ENCODE assay signal across 8 cellular contexts in the genomic region with DNA sequence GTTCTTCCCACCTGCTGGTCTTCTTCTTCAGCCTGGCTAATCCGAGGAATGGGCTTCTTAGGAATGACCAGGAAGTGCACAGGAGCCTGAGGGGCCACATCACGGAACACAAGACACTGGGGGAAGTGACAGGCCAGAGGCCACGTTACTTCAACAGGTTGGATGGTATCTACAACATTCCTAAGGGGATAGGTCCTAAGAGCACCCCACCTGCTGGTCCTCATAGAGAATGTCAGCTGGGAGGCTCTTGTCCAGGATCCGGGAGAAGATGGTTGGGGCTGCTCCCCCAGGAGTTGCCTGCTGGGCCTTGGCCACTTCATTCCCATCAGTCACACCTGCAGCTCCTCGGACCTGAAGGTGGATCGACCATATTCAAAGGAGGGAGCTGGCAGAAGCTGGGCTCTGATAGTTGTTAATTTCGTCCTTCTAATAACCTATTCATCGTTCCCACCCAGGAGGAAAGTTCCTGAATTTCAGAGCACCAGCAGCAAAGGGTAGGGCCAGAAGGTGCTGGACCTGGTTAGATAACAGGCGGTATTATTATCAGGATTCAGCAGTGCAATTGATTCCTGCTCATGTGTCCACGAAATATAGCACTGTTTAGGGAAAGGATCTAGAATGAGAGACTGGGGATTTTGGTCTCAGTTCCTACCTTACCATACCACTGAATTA. TPM values are rescaled to one million over a fixed set of nuclear protein-coding genes. Genes with fewer than 3 reads are reported as not detected.
DNase-seq lines count a peak whose midpoint lies in the region; ATAC-seq and TF ChIP-seq lines count a peak whose summit lies in the region.

No MANE protein-coding gene starts in this region.

- H3K27me3 ChIP-seq in H9 (ENCODE audit: insufficient read depth, low read length), result no peaks in the 10 kb centered on the region

- no peak overlapping the region for H3K18ac ChIP-seq in H9 (ENCODE audit: insufficient read length, low read depth, low read length)

- H3K36me3 Mint-ChIP-seq in H9 (ENCODE audit: insufficient read depth in 1 of 3, low read depth in 3 of 3), result peaks cover 5 to 14% (median 8%) of the 10 kb centered on the region in 3 experiments; a peak in 4 of 7 replicates
- H3K36me3 Mint-ChIP-seq in activated CD8-positive, alpha-beta T cell treated with anti-CD3 and anti-CD28 coated beads for 36 hours (ENCODE audit: low read depth), result peaks cover 6% of the 10 kb centered on the region

- H2BK120ac ChIP-seq in H9 (ENCODE audit: low read depth, low read length, poor library complexity, severe bottlenecking), result no peak overlapping the region

- peaks cover 20 to 21% of the 10 kb centered on the region in 2 experiments for H3K4me1 Mint-ChIP-seq in H9
- H3K4me1 Mint-ChIP-seq in activated CD8-positive, alpha-beta T cell treated with anti-CD3 and anti-CD28 coated beads for 36 hours (ENCODE audit: low read depth), result peaks cover 37% of the 10 kb centered on the region

- H3K14ac ChIP-seq in H9 (ENCODE audit: insufficient read depth, low read length), result no peak overlapping the region

- H3K4me2 ChIP-seq in H9 (ENCODE audit: insufficient read depth, insufficient read length, low read length), result peak overlapping the region; percentile 55

- no peak overlapping the region for H3K56ac ChIP-seq in H9 (ENCODE audit: insufficient read length, low read depth, low read length)

- no peak overlapping the region for H4K5ac ChIP-seq in H9 (ENCODE audit: insufficient read length, low read depth, low read length)

- H3K23ac ChIP-seq in H9 (ENCODE audit: insufficient read length, low read depth, low read length), result no peak overlapping the region

- H3K27me3 Mint-ChIP-seq in H9 (ENCODE audit: low read depth), result peaks cover 12% of the 10 kb centered on the region
- H3K27me3 Mint-ChIP-seq in activated CD8-positive, alpha-beta T cell treated with anti-CD3 and anti-CD28 coated beads for 36 hours, result no peaks in the 10 kb centered on the region

- H3K9ac ChIP-seq in H9 (ENCODE audit: extremely low read depth, insufficient read length, low read length), result no peak overlapping the region

- peaks cover 9% of the 10 kb centered on the region for H3K23me2 ChIP-seq in H9 (ENCODE audit: insufficient read length, low read depth, low read length, poor library complexity, severe bottlenecking)

- H3K27ac ChIP-seq in H9 (ENCODE audit: insufficient read length, low read depth, low read length) (no peak overlapping the region), temporal lobe (ENCODE audit: low read depth, low read length) (peak overlapping the region; percentile 93)

- TF ChIP-seq CTCF in AG10803 (conservative IDR thresholded peaks at IDR 0.05; ENCODE audit: low read length), result peak; percentile 45
- TF ChIP-seq CTCF in H9 (conservative IDR thresholded peaks at IDR 0.05), result peak; percentile 58
- TF ChIP-seq CTCF in activated CD8-positive, alpha-beta T cell treated with anti-CD3 and anti-CD28 coated beads for 36 hours (IDR thresholded peaks at IDR 0.05), result no peak

- WGBS in H9 (ENCODE audit: extremely low coverage, insufficient read length, low lambda C conversion rate), result no CpG with 5 or more reads among the region's 10 CpGs

- 0 out of 7 replicates have a peak overlapping the region, but pooled peaks of 1 of the 3 experiments have one; percentile 21 for H3K27ac Mint-ChIP-seq in H9
- H3K27ac Mint-ChIP-seq in activated CD8-positive, alpha-beta T cell treated with anti-CD3 and anti-CD28 coated beads for 36 hours, result peak overlapping the region; percentile 97

- no peaks in the 10 kb centered on the region for H3K4me1 ChIP-seq in H9 (ENCODE audit: insufficient read depth, low read length)

- H4K8ac ChIP-seq in H9 (replicated peaks; ENCODE audit: insufficient read length, low read depth, low read length), result no peak overlapping the region

- H4K20me1 ChIP-seq in H9 (ENCODE audit: control insufficient read depth, insufficient read depth, insufficient read length), result no peaks in the 10 kb centered on the region

- no peak overlapping the region for H2BK15ac ChIP-seq in H9 (ENCODE audit: low read depth, low read length)

- intact Hi-C loops in activated CD8-positive, alpha-beta T cell treated with anti-CD3 and anti-CD28 coated beads for 36 hours (cut with micrococcal nuclease), result loop anchor here (10.0 kb wide), 1 partner anchor 159 kb away; a partner anchor contains a TSS

- H3K79me2 ChIP-seq in H9 (ENCODE audit: insufficient read depth, low read length), result no peaks in the 10 kb centered on the region

- POLR2A ChIA-PET in activated CD8-positive, alpha-beta T cell treated with anti-CD3 and anti-CD28 coated beads for 36 hours (lab: Charles Lee), result interaction anchor here (0.9 to 2.4 kb wide), 7 partner anchors 10 to 210 kb away, joined by 3 to 6 read pairs (median 3); no protein-coding TSS in a partner anchor

- CTCF ChIA-PET in activated CD8-positive, alpha-beta T cell treated with anti-CD3 and anti-CD28 coated beads for 36 hours (lab: Charles Lee), result interaction anchor here (1.1 to 4.4 kb wide), 11 partner anchors 9 to 210 kb away, joined by 3 to 22 read pairs (median 5); a partner anchor contains a TSS

- no peak overlapping the region for H2AFZ ChIP-seq in H9 (ENCODE audit: low read length)

- H2BK12ac ChIP-seq in H9 (ENCODE audit: insufficient read length, low read depth, low read length), result no peak overlapping the region

- no peak overlapping the region for H3T11ph ChIP-seq in H9 (ENCODE audit: low read length)

- no peak overlapping the region for H3K4ac ChIP-seq in H9 (ENCODE audit: low read depth, low read length)

- H3K9me3 Mint-ChIP-seq in H9, result no peaks in the 10 kb centered on the region; a peak in 1 of 5 replicates
- no peaks in the 10 kb centered on the region for H3K9me3 Mint-ChIP-seq in activated CD8-positive, alpha-beta T cell treated with anti-CD3 and anti-CD28 coated beads for 36 hours

- H3K4me3 ChIP-seq in AG10803 (ENCODE audit: low read length), result no peak overlapping the region

- H3K4me3 Mint-ChIP-seq in H9, result peak overlapping the region; percentile 84 to 92
- H3K4me3 Mint-ChIP-seq in activated CD8-positive, alpha-beta T cell treated with anti-CD3 and anti-CD28 coated beads for 36 hours, result peak overlapping the region; percentile 92

- no peak overlapping the region for H4K91ac ChIP-seq in H9 (ENCODE audit: insufficient read length, low read depth, low read length)

- no peaks in the 10 kb centered on the region for H3K9me3 ChIP-seq in H9 (ENCODE audit: control insufficient read depth, low read depth, low read length)

- DNase-seq in AG10803 (ENCODE audit: low read depth), result peak; percentile 32
- DNase-seq in H9, result peak; percentile 69
- no peak for DNase-seq in activated CD8-positive, alpha-beta T cell treated with anti-CD3 and anti-CD28 coated beads for 36 hours
- DNase-seq in iPS-NIHi7 (ENCODE audit: extremely low spot score), result peak; percentile 49

- no peak for ATAC-seq in activated CD8-positive, alpha-beta T cell treated with anti-CD3 and anti-CD28 coated beads for 36 hours
- ATAC-seq in GM21825 (IDR thresholded peaks at IDR 0.05; ENCODE audit: unreplicated experiment) (no peak), HG03108 (IDR thresholded peaks at IDR 0.05; ENCODE audit: unreplicated experiment) (no peak), HG02852 (IDR thresholded peaks at IDR 0.05; ENCODE audit: unreplicated experiment) (no peak)

- no peak overlapping the region for H2BK5ac ChIP-seq in H9 (ENCODE audit: insufficient read length, low read length)

- H3K79me1 ChIP-seq in H9 (ENCODE audit: insufficient read depth, low read depth, low read length, poor library complexity, severe bottlenecking), result no peaks in the 10 kb centered on the region

- no peak overlapping the region for H2AK5ac ChIP-seq in H9 (ENCODE audit: insufficient read length, low read length)

- no peak overlapping the region for H2BK20ac ChIP-seq in H9 (ENCODE audit: low read depth, low read length, poor library complexity, severe bottlenecking)

RNA-seq across cellular contexts. Expression of a gene that starts 1.3 kb away (rescaled TPM):
- total RNA-seq in H9 (2021) (30.9 and 35.9 TPM in 2 replicates), temporal lobe (11.1 TPM)
- total RNA-seq in activated CD8-positive, alpha-beta T cell treated with anti-CD3 and anti-CD28 coated beads for 36 hours, result 10 to 100 TPM; 53.4 to 62.7 TPM

RNA-seq across cellular contexts. Expression of a gene that starts 1.5 kb away (rescaled TPM):
- total RNA-seq in H9 (2021) (0.46 and 0.50 TPM in 2 replicates), temporal lobe (2.0 TPM)
- 1 to 10 TPM in 1 of 2 experiments, under 1 TPM in 1; 0.63 to 1.1 TPM for total RNA-seq in activated CD8-positive, alpha-beta T cell treated with anti-CD3 and anti-CD28 coated beads for 36 hours

RNA-seq across cellular contexts. Expression of a gene that starts 15.0 kb away (rescaled TPM):
- total RNA-seq in H9 (2021) (not detected in 2 replicates), temporal lobe (not detected)
- total RNA-seq in activated CD8-positive, alpha-beta T cell treated with anti-CD3 and anti-CD28 coated beads for 36 hours, result not detected

RNA-seq across cellular contexts. Expression of a gene that starts 15.5 kb away (rescaled TPM):
- total RNA-seq in H9 (2021), result 7.9 and 9.3 TPM in 2 replicates
- total RNA-seq in activated CD8-positive, alpha-beta T cell treated with anti-CD3 and anti-CD28 coated beads for 36 hours, result 1 to 10 TPM; 3.4 to 4.3 TPM
- 8.4 TPM for total RNA-seq in temporal lobe

RNA-seq across cellular contexts. Expression of a gene that starts 22.2 kb away (rescaled TPM):
- total RNA-seq in H9 (2021), result 12.2 and 12.5 TPM in 2 replicates
- 1 to 10 TPM; 7.5 to 7.8 TPM for total RNA-seq in activated CD8-positive, alpha-beta T cell treated with anti-CD3 and anti-CD28 coated beads for 36 hours
- 15.2 TPM for total RNA-seq in temporal lobe
